ENCODE assay signal across 1 cellular context in the genomic region with DNA sequence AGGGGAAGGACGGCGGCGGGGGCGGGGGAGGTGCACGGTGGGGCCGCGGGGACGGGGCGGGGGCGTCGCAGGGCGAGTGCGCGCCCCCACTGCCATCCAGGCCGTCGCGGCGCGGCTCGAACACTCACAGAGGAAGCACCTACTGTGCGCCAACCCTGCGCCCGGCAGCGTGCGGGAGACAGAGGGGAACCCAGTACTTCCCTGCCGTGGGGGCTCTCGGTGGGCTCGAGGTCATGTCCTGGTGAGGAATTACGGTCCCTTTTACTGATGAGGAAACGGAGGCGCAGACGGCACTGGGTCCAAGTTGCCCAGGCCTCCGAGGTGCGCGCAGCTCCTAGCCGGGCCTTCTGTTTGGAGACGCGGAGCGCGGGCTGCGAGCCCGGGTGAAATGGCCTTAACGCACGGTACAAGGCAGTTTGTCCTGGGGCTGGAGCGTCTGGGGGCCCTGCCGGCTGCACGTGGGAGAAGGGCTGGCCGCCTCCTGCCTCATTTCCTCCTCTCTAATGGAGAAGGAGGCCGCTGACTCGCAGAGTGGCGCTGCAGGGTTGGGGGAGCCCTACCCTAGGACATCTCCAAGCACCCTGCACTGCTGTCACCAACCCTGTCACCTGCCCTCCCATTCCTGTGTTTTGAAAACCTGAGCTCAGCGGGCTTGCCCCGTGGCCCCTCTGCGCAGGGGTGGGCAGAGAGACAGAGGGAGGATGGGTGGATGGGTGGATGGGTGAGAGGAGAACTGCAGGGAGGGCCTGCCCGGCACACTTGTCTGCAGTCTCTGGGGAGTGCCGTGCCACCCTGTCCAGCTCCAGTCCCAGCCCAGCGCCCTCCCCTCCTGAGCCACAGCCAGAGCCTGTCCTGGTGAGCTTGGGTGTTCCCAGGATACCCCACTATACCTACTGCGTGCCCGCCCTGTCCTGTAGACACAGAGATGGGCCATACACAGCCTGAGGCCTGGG.
TF ChIP-seq lines count a peak whose summit lies in the region.

No MANE protein-coding gene starts in this region.

TF ChIP-seq in A549, 52 proteins besides CTCF, POLR2A, EP300 and RAD21 (continued from another document):
- no peak for TF ChIP-seq ZC3H11A (IDR thresholded peaks at IDR 0.05)
- TF ChIP-seq, protein P1, sequence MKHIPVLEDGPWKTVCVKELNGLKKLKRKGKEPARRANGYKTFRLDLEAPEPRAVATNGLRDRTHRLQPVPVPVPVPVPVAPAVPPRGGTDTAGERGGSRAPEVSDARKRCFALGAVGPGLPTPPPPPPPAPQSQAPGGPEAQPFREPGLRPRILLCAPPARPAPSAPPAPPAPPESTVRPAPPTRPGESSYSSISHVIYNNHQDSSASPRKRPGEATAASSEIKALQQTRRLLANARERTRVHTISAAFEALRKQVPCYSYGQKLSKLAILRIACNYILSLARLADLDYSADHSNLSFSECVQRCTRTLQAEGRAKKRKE (CRISPR knock-in tag; IDR thresholded peaks at IDR 0.05; ENCODE audit: low read depth) = no peak
- TF ChIP-seq, protein P2, sequence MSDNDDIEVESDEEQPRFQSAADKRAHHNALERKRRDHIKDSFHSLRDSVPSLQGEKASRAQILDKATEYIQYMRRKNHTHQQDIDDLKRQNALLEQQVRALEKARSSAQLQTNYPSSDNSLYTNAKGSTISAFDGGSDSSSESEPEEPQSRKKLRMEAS (IDR thresholded peaks at IDR 0.05) = no peak
- TF ChIP-seq, protein P3, sequence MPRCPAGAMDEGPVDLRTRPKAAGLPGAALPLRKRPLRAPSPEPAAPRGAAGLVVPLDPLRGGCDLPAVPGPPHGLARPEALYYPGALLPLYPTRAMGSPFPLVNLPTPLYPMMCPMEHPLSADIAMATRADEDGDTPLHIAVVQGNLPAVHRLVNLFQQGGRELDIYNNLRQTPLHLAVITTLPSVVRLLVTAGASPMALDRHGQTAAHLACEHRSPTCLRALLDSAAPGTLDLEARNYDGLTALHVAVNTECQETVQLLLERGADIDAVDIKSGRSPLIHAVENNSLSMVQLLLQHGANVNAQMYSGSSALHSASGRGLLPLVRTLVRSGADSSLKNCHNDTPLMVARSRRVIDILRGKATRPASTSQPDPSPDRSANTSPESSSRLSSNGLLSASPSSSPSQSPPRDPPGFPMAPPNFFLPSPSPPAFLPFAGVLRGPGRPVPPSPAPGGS (IDR thresholded peaks at IDR 0.05) = no peak
